Comparison of ENCODE assay signal across 8 cellular contexts in genomic region chr3:195442573-195443390, GRCh38. TPM values are rescaled to one million over a fixed set of nuclear protein-coding genes. Genes with fewer than 3 reads are reported as not detected.
DNase-seq lines count a peak whose midpoint lies in the region; ATAC-seq lines count a peak whose summit lies in the region.

Gene ACAP2, minus strand, starts transcription at chr3:195443020. Its CDS starts 173 bp downstream, at chr3:195442847.

- peaks cover 38 to 48% (median 42%) of the 10 kb centered on the region in 11 experiments for H4K20me1 ChIP-seq in BLaER1 treated with 17β-estradiol and CSF1 and Interleukin-3, amounts not matched to agents 10 nM and 100 nM

- peaks cover 34 to 56% (median 52%) of the 10 kb centered on the region in 10 experiments for H3K4me1 ChIP-seq in BLaER1 treated with 17β-estradiol and CSF1 and Interleukin-3, amounts not matched to agents 10 nM and 100 nM

- DNase-seq in NCI-H748 (lab: John Stamatoyannopoulos, UW; ENCODE audit: unreplicated experiment) (peak; percentile 98), dedifferentiated amniotic fluid mesenchymal stem cell (ENCODE audit: extremely low spot score) (peak; percentile 99), left lobe of liver (ENCODE audit: low spot score) (peak; percentile 100)
- DNase-seq in activated CD4-positive, alpha-beta T cell treated with anti-CD3 and anti-CD28 coated beads, Interleukin-2, amount 50 U/mL, for 1 hour = peak; percentile 97
- DNase-seq in stimulated activated CD4-positive, alpha-beta T cell treated with anti-CD3 and anti-CD28 coated beads, Interleukin-2, amount 100 ng/mL, for 4 hours (ENCODE audit: low read depth) = peak; percentile 98

- H3K9ac ChIP-seq in BLaER1 treated with 17β-estradiol and CSF1 and Interleukin-3, amounts not matched to agents 10 nM and 100 nM = peak within 1 kb of the TSS; percentile 92 to 99 (median 97)

- H3K4me3 ChIP-seq in BLaER1 treated with 17β-estradiol and CSF1 and Interleukin-3, amounts not matched to agents 10 nM and 100 nM = peak within 1 kb of the TSS; percentile 81 to 100 (median 96)

- ATAC-seq in GM19351 (IDR thresholded peaks at IDR 0.05; ENCODE audit: unreplicated experiment) = peak; percentile 84
- peak; percentile 91 for ATAC-seq in HG03521 (IDR thresholded peaks at IDR 0.05; ENCODE audit: unreplicated experiment)
- peak; percentile 93 for ATAC-seq in left lobe of liver

- H3K4me2 ChIP-seq in BLaER1 treated with 17β-estradiol and CSF1 and Interleukin-3, amounts not matched to agents 10 nM and 100 nM = peak within 1 kb of the TSS; percentile 86 to 92 (median 91)

- no peaks in the 10 kb centered on the region for H3K9me3 ChIP-seq in BLaER1 treated with 17β-estradiol and CSF1 and Interleukin-3, amounts not matched to agents 10 nM and 100 nM (replicated peaks in 1 of 11)

- H3K27me3 ChIP-seq in BLaER1 treated with 17β-estradiol and CSF1 and Interleukin-3, amounts not matched to agents 10 nM and 100 nM = no peaks in the 10 kb centered on the region

- peak within 1 kb of the TSS; percentile 93 to 99 (median 97) for H3K27ac ChIP-seq in BLaER1 treated with 17β-estradiol and CSF1 and Interleukin-3, amounts not matched to agents 10 nM and 100 nM

- H3K36me3 ChIP-seq in BLaER1 treated with 17β-estradiol and CSF1 and Interleukin-3, amounts not matched to agents 10 nM and 100 nM = peaks cover 0 to 20% (median 0%) of the 10 kb centered on the region in 11 experiments; a peak in 4 of 22 replicates

RNA-seq across cellular contexts. Expression of gene ACAP2, which starts in this region (rescaled TPM):
- total RNA-seq in left lobe of liver = 13.2 TPM

Comparison
In these comparisons a context has a peak if more than half of its experiments do, and no peak if none do; other contexts are left out.
1. Peak in every context shown above with its lines: DNase-seq, ATAC-seq, H3K4me3 ChIP-seq and H3K27ac ChIP-seq.